Comparison of ENCODE assay signal across 30 cellular contexts in genomic region chr12:30679250-30679649, GRCh38. TPM values are rescaled to one million over a fixed set of nuclear protein-coding genes. Genes with fewer than 3 reads are reported as not detected.
DNase-seq lines count a peak whose midpoint lies in the region; ATAC-seq, FAIRE-seq and TF ChIP-seq lines count a peak whose summit lies in the region.
"Had no signal": no experiment of that assay in that cellular context is flagged by ENCODE, and none has a peak within 500 bp of the region (broad histone marks: within the 10 kb centered on the region; RNA-seq: fewer than 3 reads in every experiment).

No MANE protein-coding gene starts in this region.

- peaks cover 21 to 67% of the 10 kb centered on the region in 2 donors for H3K36me3 ChIP-seq in ascending aorta

- peaks cover 33% of the 10 kb centered on the region for H3K4me1 Mint-ChIP-seq in dendritic cell treated with granulocyte-macrophage colony-stimulating factor and Interleukin-4, amounts not matched to agents 40 ng/mL and 50 ng/mL, for 4 days (ENCODE audit: low read depth)
- H3K4me1 Mint-ChIP-seq in immature natural killer cell: no peaks in the 10 kb centered on the region
- H3K4me1 Mint-ChIP-seq: B cell, H9 had no signal

- H3K36me3 Mint-ChIP-seq in dendritic cell treated with granulocyte-macrophage colony-stimulating factor and Interleukin-4, amounts not matched to agents 40 ng/mL and 50 ng/mL, for 4 days (ENCODE audit: low read depth): peaks cover 46% of the 10 kb centered on the region
- H3K36me3 Mint-ChIP-seq in immature natural killer cell: peaks cover 29 to 54% (median 32%) of the 10 kb centered on the region in 3 donors

- TF ChIP-seq POLR2A in A549 (IDR thresholded peaks at IDR 0.05; ENCODE audit: low read length): no peak

- TF ChIP-seq EP300 in A549 (IDR thresholded peaks at IDR 0.05): no peak

- TF ChIP-seq RAD21 in A549 (conservative IDR thresholded peaks at IDR 0.05 in 1 of 2, IDR thresholded peaks at IDR 0.05 in 1 of 2): no peak

- H3K27me3 ChIP-seq in ascending aorta: no peaks in the 10 kb centered on the region
- H3K27me3 ChIP-seq: SJCRH30 had no signal

- H3K4me3 ChIP-seq in A549 (no peak overlapping the region), ascending aorta (no peak overlapping the region)
- H3K4me3 ChIP-seq: GM23248, K562, SJCRH30 had no signal

- TF ChIP-seq CTCF in A549 (IDR thresholded peaks at IDR 0.05) (no peak), ascending aorta (IDR thresholded peaks at IDR 0.05) (no peak)

- no peak overlapping the region for H3K4me3 Mint-ChIP-seq in dendritic cell treated with granulocyte-macrophage colony-stimulating factor and Interleukin-4, amounts not matched to agents 40 ng/mL and 50 ng/mL, for 4 days
- no peak overlapping the region for H3K4me3 Mint-ChIP-seq in immature natural killer cell
- H3K4me3 Mint-ChIP-seq: B cell, H9, T-cell had no signal

- no peak overlapping the region for H3K4me2 ChIP-seq in A549

- no peaks in the 10 kb centered on the region for H3K4me1 ChIP-seq in A549
- no peaks in the 10 kb centered on the region for H3K4me1 ChIP-seq in ascending aorta
- H3K4me1 ChIP-seq: SJCRH30 had no signal

- WGBS in A549 (ENCODE audit: missing lambda C conversion rate): 83% methylated on average over 1 of the region's 1 CpG

- POLR2A ChIA-PET in A549 (lab: Yijun Ruan, JAX): no interaction called here

- H3K27ac Mint-ChIP-seq in dendritic cell treated with granulocyte-macrophage colony-stimulating factor and Interleukin-4, amounts not matched to agents 40 ng/mL and 50 ng/mL, for 4 days: peak overlapping the region; percentile 59
- no peak overlapping the region for H3K27ac Mint-ChIP-seq in immature natural killer cell
- H3K27ac Mint-ChIP-seq: B cell, H9, T-cell had no signal

- H3K9me3 ChIP-seq in A549 (no peaks in the 10 kb centered on the region), ascending aorta (no peaks in the 10 kb centered on the region)
- H3K9me3 ChIP-seq: SJCRH30 had no signal

- peak; percentile 36 for FAIRE-seq in A549 (lab: Jason Lieb, UNC)
- FAIRE-seq: A204.1, GM18507, HTR-8/SVneo, K562, RCC 7860 had no signal

- intact Hi-C loops in dendritic cell treated with granulocyte-macrophage colony-stimulating factor and Interleukin-4, amounts not matched to agents 40 ng/mL and 50 ng/mL, for 4 days (cut with micrococcal nuclease): loop anchor here (2.0 to 5.0 kb wide), 2 partner anchors 16 to 73 kb away; partner anchors contain the start of genes CAPRIN2 and IPO8
- intact Hi-C loops in ascending aorta (cut with DNase I): no loop called here

- ATAC-seq in A549 (no peak), GM18502 (IDR thresholded peaks at IDR 0.05; ENCODE audit: poor library complexity, unreplicated experiment) (no peak)
- ATAC-seq: K562, SK-N-SH treated with all-trans-retinoic acid at 6 μM for 48 hours, T-cell had no signal

- no peak overlapping the region for H3K27ac ChIP-seq in A549
- no peak overlapping the region for H3K27ac ChIP-seq in ascending aorta
- H3K27ac ChIP-seq: C4-2B, GM23248, SJCRH30 had no signal

- CTCF ChIA-PET in A549 (lab: Yijun Ruan, JAX): no interaction called here

- no peaks in the 10 kb centered on the region for H3K9me3 Mint-ChIP-seq in dendritic cell treated with granulocyte-macrophage colony-stimulating factor and Interleukin-4, amounts not matched to agents 40 ng/mL and 50 ng/mL, for 4 days
- H3K9me3 Mint-ChIP-seq in immature natural killer cell: no peaks in the 10 kb centered on the region
- H3K9me3 Mint-ChIP-seq: H9, T-cell had no signal

- DNase-seq in A549 (ENCODE audit: low read depth in 1 of 2, low spot score in 1 of 2) (no peak), CD1c-positive myeloid dendritic cell (ENCODE audit: extremely low spot score) (peak; percentile 61), NOMO-1 treated with DMSO at 0.1 percent for 48 hours (lab: John Stamatoyannopoulos, UW; ENCODE audit: unreplicated experiment) (peak; percentile 66), ascending aorta (ENCODE audit: low spot score in 2 of 2) (no peak), NCI-H1092 treated with DMSO at 0.1 percent for 48 hours (lab: John Stamatoyannopoulos, UW) (no peak), immature natural killer cell (no peak)
- DNase-seq: DMS153; DND-41; GM23248; H9; NCI-H1092; NCI-H1436; NCI-H187; NCI-H2107; NCI-H446; NCI-H524 treated with DMSO at 0.1 percent for 48 hours; NCI-H82; NK-92 treated with Interleukin-12 subunit alpha and Interleukin-12 subunit beta, amount 100 ng/mL, for 24 hours; SJCRH30; T-cell had no signal

- H3K27me3 Mint-ChIP-seq in dendritic cell treated with granulocyte-macrophage colony-stimulating factor and Interleukin-4, amounts not matched to agents 40 ng/mL and 50 ng/mL, for 4 days: no peaks in the 10 kb centered on the region
- peaks cover 0 to 1% (median 0%) of the 10 kb centered on the region in 3 donors for H3K27me3 Mint-ChIP-seq in immature natural killer cell (ENCODE audit: low read depth in 3 of 3)
- H3K27me3 Mint-ChIP-seq: B cell, T-cell had no signal

TF ChIP-seq in A549, 52 proteins besides CTCF, POLR2A, EP300 and RAD21:
- no peak for TF ChIP-seq CEBPB (IDR thresholded peaks at IDR 0.05)
- no peak for TF ChIP-seq HMGXB4 (CRISPR knock-in tag; IDR thresholded peaks at IDR 0.05; ENCODE audit: borderline replicate concordance)
- no peak for TF ChIP-seq CBX8 (IDR thresholded peaks at IDR 0.05)
- no peak for TF ChIP-seq ESRRA (IDR thresholded peaks at IDR 0.05; ENCODE audit: borderline replicate concordance, low read length)
- no peak for TF ChIP-seq FOXS1 (CRISPR knock-in tag; IDR thresholded peaks at IDR 0.05)
- no peak for TF ChIP-seq TP53 (CRISPR knock-in tag; IDR thresholded peaks at IDR 0.05)
- no peak for TF ChIP-seq FOSB (CRISPR knock-in tag; IDR thresholded peaks at IDR 0.05)
- TF ChIP-seq, protein P1, sequence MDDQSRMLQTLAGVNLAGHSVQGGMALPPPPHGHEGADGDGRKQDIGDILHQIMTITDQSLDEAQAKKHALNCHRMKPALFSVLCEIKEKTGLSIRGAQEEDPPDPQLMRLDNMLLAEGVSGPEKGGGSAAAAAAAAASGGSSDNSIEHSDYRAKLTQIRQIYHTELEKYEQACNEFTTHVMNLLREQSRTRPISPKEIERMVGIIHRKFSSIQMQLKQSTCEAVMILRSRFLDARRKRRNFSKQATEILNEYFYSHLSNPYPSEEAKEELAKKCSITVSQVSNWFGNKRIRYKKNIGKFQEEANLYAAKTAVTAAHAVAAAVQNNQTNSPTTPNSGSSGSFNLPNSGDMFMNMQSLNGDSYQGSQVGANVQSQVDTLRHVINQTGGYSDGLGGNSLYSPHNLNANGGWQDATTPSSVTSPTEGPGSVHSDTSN (IDR thresholded peaks at IDR 0.05): no peak
- TF ChIP-seq SREBF2 (IDR thresholded peaks at IDR 0.05): no peak
TF ChIP-seq in A549: peak in this region for 0.

RNA-seq across cellular contexts. Expression of gene IPO8, which starts 16.4 kb away (rescaled TPM):
- polyA plus RNA-seq in A549 (2011; rRNA removed) (23.1 and 41.6 TPM in 2 replicates), A549 (2017; fragmentation: RNase III; extraction: RNeasy Plus Mini Kit Qiagen cat#74134 plus additional on column Dnase treatment) (31.8 to 34.3 TPM (median 32.7 TPM) in 3 replicates), immature natural killer cell (10 to 100 TPM in 2 of 3 donors, 1 to 10 TPM in 1; 7.2 to 18.4 (median 11.1) TPM)
- polyA plus RNA-seq in A549 (2012; cell fraction: cytosol; rRNA removed): 5.3 and 6.4 TPM in 2 replicates
- polyA plus RNA-seq in A549 (2012; cell fraction: nucleus; rRNA removed): 4.0 and 10.8 TPM in 2 replicates
- 36.2 and 57.4 TPM in 2 replicates for polyA minus RNA-seq in A549 (2011; rRNA and poly(A)+ RNA removed)
- total RNA-seq in ascending aorta: 79.7 TPM

Comparison
In these comparisons a context has a peak if more than half of its experiments do, and no peak if none do; other contexts are left out.
1. DNase-seq: peak in CD1c-positive myeloid dendritic cell (single experiment) and NOMO-1 treated with DMSO at 0.1 percent for 48 hours (single experiment); none in A549 (0 of 2), ascending aorta (0 of 2), NCI-H1092 treated with DMSO at 0.1 percent for 48 hours (single experiment) and immature natural killer cell (0 of 3).